8 cellular contexts compared by ENCODE assay signal in genomic region chr16:27238016-27238587, GRCh38. TPM values are rescaled to one million over a fixed set of nuclear protein-coding genes. Genes with fewer than 3 reads are reported as not detected.
DNase-seq lines count a peak whose midpoint lies in the region; ATAC-seq and FAIRE-seq lines count a peak whose summit lies in the region.

No MANE protein-coding gene starts in this region.

- H3K4me3 Mint-ChIP-seq in activated T-cell treated with anti-CD3 and anti-CD28 coated beads, Interleukin-2, amount 50 U/mL, for 4 hours, result peak overlapping the region; percentile 80

- H3K27me3 Mint-ChIP-seq in activated T-cell treated with anti-CD3 and anti-CD28 coated beads, Interleukin-2, amount 50 U/mL, for 4 hours (ENCODE audit: low read depth), result no peaks in the 10 kb centered on the region

- 56% methylated on average over 16 of the region's 16 CpGs for WGBS in thymus

- peaks cover 84% of the 10 kb centered on the region for H3K4me1 Mint-ChIP-seq in activated T-cell treated with anti-CD3 and anti-CD28 coated beads, Interleukin-2, amount 50 U/mL, for 4 hours (ENCODE audit: low read depth)

- peaks cover 7% of the 10 kb centered on the region for H3K36me3 ChIP-seq in thymus (ENCODE audit: control insufficient read depth, insufficient read depth)

- DNase-seq in GM19239 (ENCODE audit: insufficient read length, low spot score) (no peak), left kidney (ENCODE audit: low read depth, low spot score) (peak; percentile 60), dedifferentiated amniotic fluid mesenchymal stem cell (ENCODE audit: extremely low spot score) (no peak), ecto neural progenitor cell (ENCODE audit: low spot score) (no peak)
- peak; percentile 37 for DNase-seq in activated T-cell treated with anti-CD3 and anti-CD28 coated beads, Interleukin-2, amount 50 U/mL, for 4 hours

- peak; percentile 79 for FAIRE-seq in GM19239 (lab: Jason Lieb, UNC)

- ATAC-seq in HG03196 (IDR thresholded peaks at IDR 0.05; ENCODE audit: unreplicated experiment), result peak; percentile 19
- peak; percentile 3 to 15 for ATAC-seq in activated T-cell treated with anti-CD3 and anti-CD28 coated beads, Interleukin-2, amount 50 U/mL, for 4 hours
- no peak for ATAC-seq in HG03342 (IDR thresholded peaks at IDR 0.05; ENCODE audit: unreplicated experiment)

- no peaks in the 10 kb centered on the region for H3K27me3 ChIP-seq in thymus (ENCODE audit: control insufficient read depth, insufficient read depth)

- peaks cover 5% of the 10 kb centered on the region for H3K36me3 Mint-ChIP-seq in activated T-cell treated with anti-CD3 and anti-CD28 coated beads, Interleukin-2, amount 50 U/mL, for 4 hours (ENCODE audit: insufficient read depth)

- H3K9me3 ChIP-seq in thymus (ENCODE audit: control insufficient read depth), result peaks cover 1% of the 10 kb centered on the region

- H3K4me1 ChIP-seq in thymus (ENCODE audit: control insufficient read depth, insufficient read depth, low read length), result peaks cover 55% of the 10 kb centered on the region

- peak overlapping the region; percentile 92 for H3K27ac ChIP-seq in thymus (ENCODE audit: low read depth)

- H3K4me3 ChIP-seq in thymus (ENCODE audit: low read length), result no peak overlapping the region

- H3K9me3 Mint-ChIP-seq in activated T-cell treated with anti-CD3 and anti-CD28 coated beads, Interleukin-2, amount 50 U/mL, for 4 hours, result no peaks in the 10 kb centered on the region

RNA-seq across cellular contexts. Expression of gene NSMCE1, which starts 30.5 kb away (rescaled TPM):
- total RNA-seq in activated T-cell treated with anti-CD3 and anti-CD28 coated beads, Interleukin-2, amount 50 U/mL, for 4 hours, result 100 to 1,000 TPM; 109 to 111 (median 111) TPM
- polyA plus RNA-seq in thymus, result 69.5 TPM

RNA-seq across cellular contexts. Expression of gene KDM8, which starts 34.8 kb away (rescaled TPM):
- total RNA-seq in activated T-cell treated with anti-CD3 and anti-CD28 coated beads, Interleukin-2, amount 50 U/mL, for 4 hours, result 10 to 100 TPM in 1 of 3 donors, 1 to 10 TPM in 2; 8.8 to 10.7 (median 8.9) TPM
- 7.1 TPM for polyA plus RNA-seq in thymus

Comparison
In these comparisons a context has a peak if more than half of its experiments do, and no peak if none do; other contexts are left out.
1. DNase-seq: peak in activated T-cell treated with anti-CD3 and anti-CD28 coated beads, Interleukin-2, amount 50 U/mL, for 4 hours (single experiment) and left kidney (single experiment); none in GM19239 (single experiment), dedifferentiated amniotic fluid mesenchymal stem cell (single experiment) and ecto neural progenitor cell (single experiment).